8 cellular contexts compared by ENCODE assay signal in the genomic region with DNA sequence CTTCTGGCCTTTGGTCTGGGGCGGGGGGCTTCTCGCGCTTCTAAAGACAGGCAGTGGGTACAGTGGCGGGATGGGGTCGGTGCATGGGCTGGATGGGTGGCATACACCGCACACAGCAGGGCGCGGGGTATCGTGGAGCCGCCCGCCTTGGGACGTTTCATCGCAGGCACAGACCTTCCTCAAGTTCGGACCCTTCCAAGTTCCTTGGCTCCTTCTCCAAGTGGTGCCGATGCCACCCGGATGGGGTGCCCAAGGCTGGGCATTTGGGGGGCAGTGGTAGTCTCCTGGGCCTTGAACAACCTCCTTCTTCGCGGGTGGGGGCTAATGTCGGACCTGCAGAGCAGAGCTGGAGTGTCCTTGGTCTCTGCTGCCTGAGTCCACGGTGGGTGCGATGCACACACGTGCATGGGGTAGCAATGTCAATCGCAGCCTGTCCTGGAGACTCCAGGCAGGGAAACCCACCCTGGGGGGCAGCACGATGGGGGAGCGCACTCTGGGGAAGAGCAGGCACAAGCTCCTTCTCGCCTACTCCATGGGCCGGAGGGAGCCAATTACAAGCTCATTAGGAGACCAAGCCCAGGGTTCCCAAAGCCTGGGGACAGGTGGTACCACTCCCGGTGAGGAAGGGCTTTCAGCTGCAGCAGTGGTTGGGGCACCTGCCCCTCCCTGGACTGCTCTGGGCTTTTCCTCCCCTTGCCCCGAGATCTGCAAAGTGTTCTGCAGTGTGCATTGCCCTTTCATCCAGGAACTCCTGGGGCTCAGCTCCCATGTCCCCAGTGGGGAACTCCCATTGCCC. TPM values are rescaled to one million over a fixed set of nuclear protein-coding genes. Genes with fewer than 3 reads are reported as not detected.
DNase-seq lines count a peak whose midpoint lies in the region; ATAC-seq and TF ChIP-seq lines count a peak whose summit lies in the region.

No MANE protein-coding gene starts in this region.

- intact Hi-C loops in activated CD8-positive, alpha-beta T cell treated with anti-CD3 and anti-CD28 coated beads for 36 hours (cut with micrococcal nuclease), result no loop called here

- no peak overlapping the region for H3K27ac Mint-ChIP-seq in activated CD8-positive, alpha-beta T cell treated with anti-CD3 and anti-CD28 coated beads for 36 hours
- H3K27ac Mint-ChIP-seq in stimulated activated naive CD8-positive, alpha-beta T cell treated with anti-CD3 and anti-CD28 coated beads, Interleukin-15, Interleukin-2, amounts not matched to agents 100 ng/mL and 50 ng/mL, for 24 hours, result peak overlapping the region; percentile 31

- H3K9me3 Mint-ChIP-seq in activated CD8-positive, alpha-beta T cell treated with anti-CD3 and anti-CD28 coated beads for 36 hours, result no peaks in the 10 kb centered on the region
- no peaks in the 10 kb centered on the region for H3K9me3 Mint-ChIP-seq in stimulated activated naive CD8-positive, alpha-beta T cell treated with anti-CD3 and anti-CD28 coated beads, Interleukin-15, Interleukin-2, amounts not matched to agents 100 ng/mL and 50 ng/mL, for 24 hours

- peak overlapping the region; percentile 10 for H3K4me3 ChIP-seq in iPS-11a (ENCODE audit: low read depth, low read length)

- peak overlapping the region; percentile 66 for H3K4me3 Mint-ChIP-seq in activated CD8-positive, alpha-beta T cell treated with anti-CD3 and anti-CD28 coated beads for 36 hours
- peak overlapping the region; percentile 57 for H3K4me3 Mint-ChIP-seq in stimulated activated naive CD8-positive, alpha-beta T cell treated with anti-CD3 and anti-CD28 coated beads, Interleukin-15, Interleukin-2, amounts not matched to agents 100 ng/mL and 50 ng/mL, for 24 hours

- TF ChIP-seq CTCF in activated CD8-positive, alpha-beta T cell treated with anti-CD3 and anti-CD28 coated beads for 36 hours (IDR thresholded peaks at IDR 0.05), result no peak

- POLR2A ChIA-PET in activated CD8-positive, alpha-beta T cell treated with anti-CD3 and anti-CD28 coated beads for 36 hours (lab: Charles Lee), result interaction anchor here (1.2 to 1.4 kb wide), 2 partner anchors 10 to 49 kb away, joined by 3 to 8 read pairs; no protein-coding TSS in a partner anchor

- H3K36me3 Mint-ChIP-seq in activated CD8-positive, alpha-beta T cell treated with anti-CD3 and anti-CD28 coated beads for 36 hours (ENCODE audit: low read depth), result no peaks in the 10 kb centered on the region
- H3K36me3 Mint-ChIP-seq in stimulated activated naive CD8-positive, alpha-beta T cell treated with anti-CD3 and anti-CD28 coated beads, Interleukin-15, Interleukin-2, amounts not matched to agents 100 ng/mL and 50 ng/mL, for 24 hours (ENCODE audit: low read depth), result no peaks in the 10 kb centered on the region

- DNase-seq in NCI-H146 (lab: John Stamatoyannopoulos, UW) (peak; percentile 14), NCI-H146 treated with DMSO at 0.1 percent for 48 hours (lab: John Stamatoyannopoulos, UW; ENCODE audit: unreplicated experiment) (no peak), globus pallidus (ENCODE audit: low spot score) (no peak), NCI-H345 treated with DMSO at 0.1 percent for 48 hours (lab: John Stamatoyannopoulos, UW; ENCODE audit: unreplicated experiment) (no peak)
- DNase-seq in activated CD8-positive, alpha-beta T cell treated with anti-CD3 and anti-CD28 coated beads for 36 hours, result no peak

- CTCF ChIA-PET in activated CD8-positive, alpha-beta T cell treated with anti-CD3 and anti-CD28 coated beads for 36 hours (lab: Charles Lee), result interaction anchor here (1.0 to 14.4 kb wide), 5 partner anchors 9 to 84 kb away, joined by 3 to 94 read pairs (median 8); no protein-coding TSS in a partner anchor

- peak; percentile 4 for ATAC-seq in activated CD8-positive, alpha-beta T cell treated with anti-CD3 and anti-CD28 coated beads for 36 hours
- no peak for ATAC-seq in GM21825 (IDR thresholded peaks at IDR 0.05; ENCODE audit: unreplicated experiment)

- H3K4me1 Mint-ChIP-seq in activated CD8-positive, alpha-beta T cell treated with anti-CD3 and anti-CD28 coated beads for 36 hours (ENCODE audit: low read depth), result peaks cover 2% of the 10 kb centered on the region
- H3K4me1 Mint-ChIP-seq in stimulated activated naive CD8-positive, alpha-beta T cell treated with anti-CD3 and anti-CD28 coated beads, Interleukin-15, Interleukin-2, amounts not matched to agents 100 ng/mL and 50 ng/mL, for 24 hours (ENCODE audit: low read depth), result no peaks in the 10 kb centered on the region

- no peaks in the 10 kb centered on the region for H3K27me3 Mint-ChIP-seq in activated CD8-positive, alpha-beta T cell treated with anti-CD3 and anti-CD28 coated beads for 36 hours
- H3K27me3 Mint-ChIP-seq in stimulated activated naive CD8-positive, alpha-beta T cell treated with anti-CD3 and anti-CD28 coated beads, Interleukin-15, Interleukin-2, amounts not matched to agents 100 ng/mL and 50 ng/mL, for 24 hours, result peaks cover 4% of the 10 kb centered on the region

RNA-seq across cellular contexts. Expression of a gene that starts 0.7 kb away (rescaled TPM):
- total RNA-seq in activated CD8-positive, alpha-beta T cell treated with anti-CD3 and anti-CD28 coated beads for 36 hours, result 1 to 10 TPM; 4.4 to 4.6 TPM

RNA-seq across cellular contexts. Expression of a gene that starts 40.2 kb away (rescaled TPM):
- not detected for total RNA-seq in activated CD8-positive, alpha-beta T cell treated with anti-CD3 and anti-CD28 coated beads for 36 hours
